9 cellular contexts compared by ENCODE assay signal in genomic region chr1:112358798-112359408, GRCh38. TPM values are rescaled to one million over a fixed set of nuclear protein-coding genes. Genes with fewer than 3 reads are reported as not detected.
DNase-seq lines count a peak whose midpoint lies in the region; ATAC-seq, FAIRE-seq and TF ChIP-seq lines count a peak whose summit lies in the region.
"Had no signal": no experiment of that assay in that cellular context is flagged by ENCODE, and none has a peak within 500 bp of the region (broad histone marks: within the 10 kb centered on the region; RNA-seq: fewer than 3 reads in every experiment).

No MANE protein-coding gene starts in this region.

- no peaks in the 10 kb centered on the region for H3K36me3 ChIP-seq in astrocyte (ENCODE audit: insufficient read depth, low read length)
- H3K36me3 ChIP-seq: BLaER1 had no signal

- no peak overlapping the region for H3K27ac Mint-ChIP-seq in astrocyte (ENCODE audit: unreplicated experiment)

- H3K4me1 ChIP-seq in astrocyte (ENCODE audit: insufficient read depth, low read length), result no peaks in the 10 kb centered on the region

- no peak overlapping the region for H3K27ac ChIP-seq in astrocyte (ENCODE audit: low read depth, low read length)
- H3K27ac ChIP-seq: BLaER1 had no signal

- TF ChIP-seq CTCF in astrocyte (IDR thresholded peaks at IDR 0.05; ENCODE audit: insufficient read depth, low read depth, low read length), result peak; percentile 64

- no peak overlapping the region for H3K4me2 ChIP-seq in astrocyte (ENCODE audit: low read length)
- H3K4me2 ChIP-seq: BLaER1 had no signal

- peaks cover 15% of the 10 kb centered on the region for H3K27me3 Mint-ChIP-seq in astrocyte (ENCODE audit: low read depth, unreplicated experiment)

- peak overlapping the region; percentile 2 for H3K4me3 Mint-ChIP-seq in astrocyte (ENCODE audit: unreplicated experiment)

- no peak overlapping the region for H3K9ac ChIP-seq in astrocyte (ENCODE audit: low read length)
- H3K9ac ChIP-seq: BLaER1 had no signal

- no peak overlapping the region for H2AFZ ChIP-seq in astrocyte (ENCODE audit: low read depth, low read length)

- H4K20me1 ChIP-seq in astrocyte (ENCODE audit: insufficient read depth, low read length), result no peaks in the 10 kb centered on the region
- H4K20me1 ChIP-seq: BLaER1 had no signal

- DNase-seq in NCI-H1417 (lab: John Stamatoyannopoulos, UW) (peak; percentile 14 to 53 (median 15)), NCI-H1417 treated with DMSO at 0.1 percent for 48 hours (lab: John Stamatoyannopoulos, UW) (no peak), RPMI7951 (ENCODE audit: low read depth) (peak; percentile 44), astrocyte (ENCODE audit: low read depth) (peak; percentile 10), hippocampal formation (lab: John Stamatoyannopoulos, UW) (peak; percentile 39 to 57), retina (peak; percentile 64), NOMO-1 treated with dmso at 0.1 percent for 144 hours (lab: John Stamatoyannopoulos, UW; ENCODE audit: unreplicated experiment) (no peak)

- no peak for FAIRE-seq in astrocyte (lab: Jason Lieb, UNC)

- H3K27me3 ChIP-seq in astrocyte (ENCODE audit: insufficient read depth, low read length), result peaks cover 34% of the 10 kb centered on the region
- H3K27me3 ChIP-seq: BLaER1 had no signal

- no peak overlapping the region for H3K4me3 ChIP-seq in astrocyte (ENCODE audit: insufficient read depth, low read depth, low read length)
- H3K4me3 ChIP-seq: BLaER1 had no signal

- no peaks in the 10 kb centered on the region for H3K9me3 Mint-ChIP-seq in astrocyte (ENCODE audit: unreplicated experiment)

- H3K9me3 ChIP-seq in astrocyte (ENCODE audit: insufficient read depth, low read depth, low read length), result no peaks in the 10 kb centered on the region
- H3K9me3 ChIP-seq: BLaER1 had no signal

- peaks cover 5% of the 10 kb centered on the region for H3K4me1 Mint-ChIP-seq in astrocyte (ENCODE audit: low read depth, unreplicated experiment)

- peak; percentile 59 for ATAC-seq in HG02973 (IDR thresholded peaks at IDR 0.05; ENCODE audit: unreplicated experiment)

- H3K36me3 Mint-ChIP-seq in astrocyte (ENCODE audit: low read depth, unreplicated experiment), result no peaks in the 10 kb centered on the region

- no peaks in the 10 kb centered on the region for H3K79me2 ChIP-seq in astrocyte (ENCODE audit: insufficient read depth, low read length)

RNA-seq across cellular contexts. Expression of gene CTTNBP2NL, which starts 37.1 kb away (rescaled TPM):
- 9.9 and 11.9 TPM in 2 replicates for total RNA-seq in RPMI7951 (2014; rRNA removed; shearing (Covaris generic))
- 83.0 and 91.9 TPM in 2 replicates for total RNA-seq in astrocyte

Comparison
In these comparisons a context has a peak if more than half of its experiments do, and no peak if none do; other contexts are left out.
1. DNase-seq: peak in NCI-H1417 (3 of 3), RPMI7951 (single experiment), astrocyte (single experiment), hippocampal formation (2 of 2) and retina (single experiment); none in NCI-H1417 treated with DMSO at 0.1 percent for 48 hours (single experiment) and NOMO-1 treated with dmso at 0.1 percent for 144 hours (single experiment).